ENCODE assay signal across 23 cellular contexts in the genomic region with DNA sequence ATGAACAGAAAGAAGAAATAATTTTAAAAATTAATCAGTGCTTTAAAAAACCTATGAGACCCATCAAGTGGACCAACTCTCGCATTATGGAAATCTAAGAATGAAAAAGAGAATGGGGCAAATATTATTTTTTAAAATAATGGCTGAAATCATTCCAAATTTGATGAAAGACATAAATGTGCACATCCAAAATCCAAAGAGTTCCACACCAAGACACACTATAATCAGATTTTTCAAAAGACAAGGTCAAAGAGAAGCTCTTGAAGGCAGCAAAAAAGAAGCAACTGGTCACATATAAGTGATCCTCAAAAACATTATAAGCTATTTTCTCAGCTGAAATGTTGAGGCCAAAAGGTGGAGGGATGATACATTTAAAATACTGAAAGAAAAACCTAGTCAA.
"Had no signal": no experiment of that assay in that cellular context is flagged by ENCODE, and none has a peak within 500 bp of the region (broad histone marks: within the 10 kb centered on the region; RNA-seq: fewer than 3 reads in every experiment).

No MANE protein-coding gene starts in this region.

- H3K36me3 ChIP-seq: colonic mucosa, esophagus muscularis mucosa, gastrocnemius medialis, heart left ventricle had no signal

- H3K9me3 ChIP-seq: colonic mucosa had no signal

- DNase-seq: colonic mucosa; cortex of kidney; dermis blood vessel endothelial cell; dorsolateral prefrontal cortex; effector CD4-positive, alpha-beta T cell; effector CD8-positive, alpha-beta T cell; effector memory CD4-positive, alpha-beta T cell; effector memory CD8-positive, alpha-beta T cell; endodermal cell; erythroblast; esophagus squamous epithelium; foreskin fibroblast; foreskin keratinocyte; foreskin melanocyte; gastrocnemius medialis; glutamatergic neuron; head of caudate nucleus; heart left ventricle; heart right ventricle had no signal

- H3K4me3 ChIP-seq: colonic mucosa, coronary artery, dorsolateral prefrontal cortex, esophagus muscularis mucosa, esophagus squamous epithelium, gastrocnemius medialis, gastroesophageal sphincter, heart left ventricle, heart right ventricle had no signal

- H3K27ac ChIP-seq: colonic mucosa, coronary artery, dorsolateral prefrontal cortex, epithelial cell of prostate, esophagus muscularis mucosa, esophagus squamous epithelium, foreskin keratinocyte, gastrocnemius medialis, gastroesophageal sphincter, heart left ventricle, heart right ventricle had no signal

- H3K4me1 ChIP-seq: colonic mucosa, esophagus muscularis mucosa, esophagus squamous epithelium, foreskin keratinocyte, gastrocnemius medialis, gastroesophageal sphincter, heart left ventricle, heart right ventricle had no signal
